Comparison of ENCODE assay signal across 8 cellular contexts in genomic region chr4:1351854-1352633, GRCh38. TPM values are rescaled to one million over a fixed set of nuclear protein-coding genes. Genes with fewer than 3 reads are reported as not detected.
DNase-seq lines count a peak whose midpoint lies in the region; ATAC-seq and TF ChIP-seq lines count a peak whose summit lies in the region.

No MANE protein-coding gene starts in this region.

- H3K79me2 ChIP-seq in SU-DHL-6 (ENCODE audit: insufficient read depth, low read length), result 0 out of 2 replicates have a peak, but pooled peaks cover 8% of the 10 kb centered on the region

- no peak overlapping the region for H3K4me3 Mint-ChIP-seq in progenitor cell of endocrine pancreas (ENCODE audit: low read depth)

- H3K9me2 ChIP-seq in SU-DHL-6 (replicated peaks; ENCODE audit: insufficient read depth, low read length), result no peaks in the 10 kb centered on the region

- H4K20me1 ChIP-seq in SU-DHL-6 (ENCODE audit: low read depth, low read length), result no peaks in the 10 kb centered on the region

- ATAC-seq in Right ventricle myocardium inferior, result no peak
- ATAC-seq in upper lobe of right lung, result peak; percentile 63

- no peak overlapping the region for H3K4me2 ChIP-seq in SU-DHL-6 (ENCODE audit: low read depth, low read length, poor library complexity, severe bottlenecking)

- H3K9me3 ChIP-seq in SU-DHL-6 (ENCODE audit: insufficient read depth, low read length) (no peaks in the 10 kb centered on the region), upper lobe of right lung (no peaks in the 10 kb centered on the region)

- H3K36me3 Mint-ChIP-seq in progenitor cell of endocrine pancreas (ENCODE audit: insufficient read depth), result peaks cover 2% of the 10 kb centered on the region

- no peak overlapping the region for H3K4me3 ChIP-seq in SU-DHL-6 (ENCODE audit: insufficient read depth, low read length, poor library complexity, severe bottlenecking)
- H3K4me3 ChIP-seq in upper lobe of right lung, result no peak overlapping the region

- no peak overlapping the region for H3K27ac Mint-ChIP-seq in progenitor cell of endocrine pancreas

- H3F3A ChIP-seq in SU-DHL-6 (ENCODE audit: insufficient read depth), result no peaks in the 10 kb centered on the region

- peak overlapping the region; percentile 14 for H2AFZ ChIP-seq in SU-DHL-6 (ENCODE audit: low read depth, low read length, severe bottlenecking)

- H3K27ac ChIP-seq in SU-DHL-6 (ENCODE audit: low read depth, low read length), result no peak overlapping the region
- no peak overlapping the region for H3K27ac ChIP-seq in upper lobe of right lung

- H3K36me3 ChIP-seq in SU-DHL-6 (ENCODE audit: low read length) (no peaks in the 10 kb centered on the region), upper lobe of right lung (peaks cover 46% of the 10 kb centered on the region)

- H3K27me3 ChIP-seq in SU-DHL-6 (ENCODE audit: low read length), result no peaks in the 10 kb centered on the region
- no peaks in the 10 kb centered on the region for H3K27me3 ChIP-seq in upper lobe of right lung

- TF ChIP-seq CTCF in SU-DHL-6 (IDR thresholded peaks at IDR 0.05; ENCODE audit: insufficient read depth, low read length, poor library complexity, severe bottlenecking), result peak; percentile 79
- TF ChIP-seq CTCF in progenitor cell of endocrine pancreas (IDR thresholded peaks at IDR 0.05; ENCODE audit: unreplicated experiment), result peak; percentile 94
- peak; percentile 96 for TF ChIP-seq CTCF in upper lobe of right lung (IDR thresholded peaks at IDR 0.05)

- intact Hi-C loops in Right ventricle myocardium inferior (cut with DNase I) (no loop called here), upper lobe of right lung (cut with DNase I) (no loop called here)

- no peak overlapping the region; the same call in 1 of the 2 replicates for H3K9ac ChIP-seq in SU-DHL-6 (ENCODE audit: low read length)

- H3K4me1 ChIP-seq in upper lobe of right lung, result peaks cover 20% of the 10 kb centered on the region

- H3K9me3 Mint-ChIP-seq in progenitor cell of endocrine pancreas (ENCODE audit: low read depth), result no peaks in the 10 kb centered on the region

- H3K27me3 Mint-ChIP-seq in progenitor cell of endocrine pancreas, result no peaks in the 10 kb centered on the region

- peak; percentile 13 for DNase-seq in GF-D8 (lab: John Stamatoyannopoulos, UW)
- DNase-seq in LoVo (ENCODE audit: low spot score), result peak; percentile 66
- DNase-seq in activated naive CD4-positive, alpha-beta T cell treated with anti-CD3 and anti-CD28 coated beads, Interleukin-2, amount 50 U/mL, for 16 hours, result peak; percentile 88
- peak; percentile 93 for DNase-seq in Right ventricle myocardium inferior (ENCODE audit: missing footprints)
- peak; percentile 89 for DNase-seq in progenitor cell of endocrine pancreas (ENCODE audit: low spot score, unreplicated experiment)
- DNase-seq in upper lobe of right lung, result peak; percentile 93
- no peak for DNase-seq in DMS153 treated with DMSO at 0.1 percent for 48 hours (lab: John Stamatoyannopoulos, UW; ENCODE audit: unreplicated experiment)

- peaks cover 12% of the 10 kb centered on the region for H3K4me1 Mint-ChIP-seq in progenitor cell of endocrine pancreas (ENCODE audit: low read depth)

RNA-seq across cellular contexts. Expression of gene UVSSA, which starts 5.0 kb away (rescaled TPM):
- total RNA-seq in Right ventricle myocardium inferior (6.5 TPM), progenitor cell of endocrine pancreas (32.5 and 39.5 TPM in 2 replicates), upper lobe of right lung (28.3 TPM)

RNA-seq across cellular contexts. Expression of gene NKX1-1, which starts 54.2 kb away (rescaled TPM):
- total RNA-seq in Right ventricle myocardium inferior, result not detected
- total RNA-seq in progenitor cell of endocrine pancreas, result not detected in 2 replicates
- not detected for total RNA-seq in upper lobe of right lung
